Comparison of ENCODE assay signal across 1 cellular context in genomic region chr16:30428055-30428454, GRCh38.
TF ChIP-seq lines count a peak whose summit lies in the region.

No MANE protein-coding gene starts in this region.

TF ChIP-seq in GM12891, 5 proteins besides CTCF, POLR2A, EP300 and RAD21:
- TF ChIP-seq POLR2AphosphoS5 (IDR thresholded peaks at IDR 0.05; ENCODE audit: low read depth, low read length) (no peak), SPI1 (IDR thresholded peaks at IDR 0.05; ENCODE audit: low read depth, low read length) (no peak)
